In genomic region chr1:241387216-241387615, GRCh38 we compare ENCODE assay signal across 22 cellular contexts. TPM values are rescaled to one million over a fixed set of nuclear protein-coding genes. Genes with fewer than 3 reads are reported as not detected.
DNase-seq lines count a peak whose midpoint lies in the region; ATAC-seq and TF ChIP-seq lines count a peak whose summit lies in the region.
"Had no signal": no experiment of that assay in that cellular context is flagged by ENCODE, and none has a peak within 500 bp of the region (broad histone marks: within the 10 kb centered on the region; RNA-seq: fewer than 3 reads in every experiment).

No MANE protein-coding gene starts in this region.

- H3K4me2 ChIP-seq in PC-3 (ENCODE audit: low read length), result no peak overlapping the region
- H3K4me2 ChIP-seq: A549; BLaER1 treated with 17β-estradiol and CSF1 and Interleukin-3, amounts not matched to agents 10 nM and 100 nM had no signal

- no peaks in the 10 kb centered on the region for H3F3A ChIP-seq in PC-3 (ENCODE audit: low read length, unreplicated experiment)

- no peak overlapping the region for H3K9ac ChIP-seq in PC-3 (ENCODE audit: low read length)
- H3K9ac ChIP-seq: BLaER1 treated with 17β-estradiol and CSF1 and Interleukin-3, amounts not matched to agents 10 nM and 100 nM had no signal

- CTCF ChIA-PET in PC-3 (lab: Charles Lee), result no interaction called here

- BruUV-seq in PC-3 (replicated peaks; lab: Mats Ljungman, UMichigan), result no TSS peak

- H3K27me3 ChIP-seq in PC-3 (ENCODE audit: low read length) (no peaks in the 10 kb centered on the region), ascending aorta (no peaks in the 10 kb centered on the region)
- H3K27me3 ChIP-seq: BLaER1 treated with 17β-estradiol and CSF1 and Interleukin-3, amounts not matched to agents 10 nM and 100 nM had no signal

- peak overlapping the region; percentile 8 for H3K27ac Mint-ChIP-seq in osteocyte (ENCODE audit: unreplicated experiment)
- H3K27ac Mint-ChIP-seq: B cell; CD4-positive, alpha-beta T cell; CD8-positive, alpha-beta T cell had no signal

- H3K79me2 ChIP-seq in PC-3 (ENCODE audit: low read length), result no peaks in the 10 kb centered on the region

- no peaks in the 10 kb centered on the region for H3K9me2 ChIP-seq in PC-3 (replicated peaks; ENCODE audit: low read length)

- no peak for ATAC-seq in PC-3
- ATAC-seq: A549; CD8-positive, alpha-beta T cell had no signal

- H3K27ac ChIP-seq in PC-3 (ENCODE audit: low read length) (no peak overlapping the region), ascending aorta (no peak overlapping the region)
- H3K27ac ChIP-seq: 22Rv1; A549; BLaER1 treated with 17β-estradiol and CSF1 and Interleukin-3, amounts not matched to agents 10 nM and 100 nM; C4-2B had no signal

- no peaks in the 10 kb centered on the region for H3K9me3 ChIP-seq in PC-3 (ENCODE audit: low read length)
- H3K9me3 ChIP-seq in ascending aorta, result no peaks in the 10 kb centered on the region
- H3K9me3 ChIP-seq: A549; BLaER1 treated with 17β-estradiol and CSF1 and Interleukin-3, amounts not matched to agents 10 nM and 100 nM; Caco-2 had no signal

- H3K4me3 ChIP-seq in PC-3 (ENCODE audit: low read length), result no peak overlapping the region
- no peak overlapping the region for H3K4me3 ChIP-seq in ascending aorta
- H3K4me3 ChIP-seq: A549; BLaER1 treated with 17β-estradiol and CSF1 and Interleukin-3, amounts not matched to agents 10 nM and 100 nM had no signal

- H3K9me3 Mint-ChIP-seq in osteocyte (ENCODE audit: unreplicated experiment), result peaks cover 1% of the 10 kb centered on the region
- H3K9me3 Mint-ChIP-seq: CD4-positive, alpha-beta T cell; CD8-positive, alpha-beta T cell had no signal

- H3K36me3 ChIP-seq in PC-3 (ENCODE audit: low read depth, low read length), result no peaks in the 10 kb centered on the region
- H3K36me3 ChIP-seq in ascending aorta, result no peaks in the 10 kb centered on the region
- H3K36me3 ChIP-seq: BLaER1 treated with 17β-estradiol and CSF1 and Interleukin-3, amounts not matched to agents 10 nM and 100 nM had no signal

- intact Hi-C loops in PC-3 (cut with micrococcal nuclease) (no loop called here), ascending aorta (cut with DNase I) (no loop called here)

- TF ChIP-seq CTCF in PC-3 (conservative IDR thresholded peaks at IDR 0.05; ENCODE audit: low read depth, low read length) (no peak), osteocyte (IDR thresholded peaks at IDR 0.05) (no peak), ascending aorta (IDR thresholded peaks at IDR 0.05) (no peak)

- POLR2A ChIA-PET in PC-3 (lab: Charles Lee; ENCODE audit: unreplicated experiment), result no interaction called here

- H3K4me1 ChIP-seq in PC-3 (ENCODE audit: insufficient read depth, low read length) (peaks cover 23% of the 10 kb centered on the region), ascending aorta (no peaks in the 10 kb centered on the region)
- H3K4me1 ChIP-seq: A549; BLaER1 treated with 17β-estradiol and CSF1 and Interleukin-3, amounts not matched to agents 10 nM and 100 nM; Caco-2 had no signal

- H2AFZ ChIP-seq in PC-3 (ENCODE audit: low read length), result no peak overlapping the region

- peaks cover 21% of the 10 kb centered on the region for H3K4me1 Mint-ChIP-seq in osteocyte (ENCODE audit: unreplicated experiment)
- H3K4me1 Mint-ChIP-seq: B cell had no signal

- H3K4me3 Mint-ChIP-seq in osteocyte (ENCODE audit: unreplicated experiment), result no peak overlapping the region
- H3K4me3 Mint-ChIP-seq: B cell; CD4-positive, alpha-beta T cell; CD8-positive, alpha-beta T cell had no signal

- H3K36me3 Mint-ChIP-seq in osteocyte (ENCODE audit: unreplicated experiment), result peaks cover under 1% of the 10 kb centered on the region
- H3K36me3 Mint-ChIP-seq: CD8-positive, alpha-beta T cell had no signal

- H4K20me1 ChIP-seq in PC-3 (ENCODE audit: low read length), result no peaks in the 10 kb centered on the region
- H4K20me1 ChIP-seq: BLaER1 treated with 17β-estradiol and CSF1 and Interleukin-3, amounts not matched to agents 10 nM and 100 nM had no signal

- no peaks in the 10 kb centered on the region for H3K27me3 Mint-ChIP-seq in osteocyte (ENCODE audit: unreplicated experiment)

- DNase-seq in EH (ENCODE audit: low read depth) (peak; percentile 9), M059J (ENCODE audit: low read depth) (peak; percentile 39), PC-3 (peak; percentile 32), osteocyte (ENCODE audit: extremely low spot score, unreplicated experiment) (no peak), GDM1 (lab: John Stamatoyannopoulos, UW) (no peak), ascending aorta (ENCODE audit: low spot score in 2 of 2) (no peak), MV-4-11 (lab: John Stamatoyannopoulos, UW) (no peak), midbrain (lab: John Stamatoyannopoulos, UW) (no peak)
- DNase-seq: AML-193; Caco-2; Calu3; CD4-positive, alpha-beta T cell; CD8-positive, alpha-beta T cell; DMS79; DND-41; GF-D8 had no signal

RNA-seq across cellular contexts. Expression of gene RGS7, which starts 30.2 kb away (rescaled TPM):
- total RNA-seq in M059J (2014; rRNA removed; shearing (Covaris generic)), result 4.5 and 7.4 TPM in 2 replicates
- 0.15 and 0.29 TPM in 2 replicates for total RNA-seq in PC-3 (2014; rRNA removed)
- total RNA-seq in osteocyte, result 10.8 and 10.9 TPM in 2 replicates
- not detected for total RNA-seq in ascending aorta
- total RNA-seq: Caco-2; CD4-positive, alpha-beta T cell; CD8-positive, alpha-beta T cell; G401 had no signal

Comparison
In these comparisons a context has a peak if more than half of its experiments do, and no peak if none do; other contexts are left out.
1. DNase-seq: peak in EH (single experiment), M059J (single experiment) and PC-3 (single experiment); none in osteocyte (single experiment), GDM1 (single experiment), ascending aorta (0 of 2), MV-4-11 (single experiment) and midbrain (single experiment).